In the genomic region with DNA sequence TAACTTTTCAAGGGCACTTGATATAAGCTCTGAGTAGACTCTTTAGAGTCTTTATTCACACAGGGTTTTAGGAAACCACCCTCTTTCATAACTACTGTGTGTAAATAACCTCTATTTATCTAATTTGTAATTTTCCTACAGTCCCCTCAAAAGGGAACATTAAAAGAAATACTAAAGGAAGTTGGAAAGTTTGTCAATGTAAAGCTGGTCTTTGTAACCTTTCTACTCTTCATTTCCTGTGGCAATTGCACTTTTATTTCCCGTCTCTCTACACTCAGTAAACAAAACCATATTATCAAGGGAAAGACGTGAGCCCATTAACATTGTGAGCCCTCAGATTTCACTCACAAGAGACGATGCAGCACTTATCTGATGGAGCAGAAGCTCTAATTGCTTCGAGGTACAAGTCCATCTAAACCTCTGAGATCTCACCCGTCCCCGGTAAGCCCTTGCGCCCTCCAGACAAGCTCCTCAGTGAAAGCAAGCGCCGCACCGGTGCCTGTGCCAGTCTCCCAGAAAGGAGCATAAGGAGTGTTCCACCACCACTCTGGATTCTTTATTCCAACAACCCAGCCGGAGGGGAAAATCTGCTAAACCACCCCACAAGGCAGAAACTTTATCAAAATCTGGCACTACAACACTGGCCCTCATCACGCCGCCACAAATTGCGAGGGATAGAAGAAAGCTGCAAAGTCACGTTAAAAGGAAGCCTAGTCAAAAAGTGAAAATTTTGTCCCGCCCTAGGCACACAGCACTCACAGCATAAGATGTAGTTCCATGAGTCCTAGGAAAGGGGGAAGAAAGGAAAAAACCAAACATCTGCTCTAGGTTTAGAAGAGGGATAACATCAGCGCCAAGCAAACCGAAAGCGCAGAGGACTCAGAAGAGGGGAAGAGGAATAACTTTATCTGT, we compare ENCODE assay signal across 8 cellular contexts. TPM values are rescaled to one million over a fixed set of nuclear protein-coding genes. Genes with fewer than 3 reads are reported as not detected.
A peak's percentile ranks its signal among the peaks of the same experiment; 100 is the strongest.
DNase-seq lines count a peak whose midpoint lies in the region; ATAC-seq, FAIRE-seq and TF ChIP-seq lines count a peak whose summit lies in the region.

No MANE protein-coding gene starts in this region.

- H3K36me3 Mint-ChIP-seq in H9 (ENCODE audit: insufficient read depth in 1 of 3, low read depth in 3 of 3), result no peaks in the 10 kb centered on the region
- H3K36me3 Mint-ChIP-seq in activated CD8-positive, alpha-beta T cell treated with anti-CD3 and anti-CD28 coated beads for 36 hours (ENCODE audit: low read depth), result peaks cover 1% of the 10 kb centered on the region
- H3K36me3 Mint-ChIP-seq in stimulated activated memory B cell treated with anti-CD40 and anti-IgM and Interleukin-4, amounts not matched to agents 10 μg/mL and 1 μg/mL and 100 μg/mL, for 72 hours, result no peaks in the 10 kb centered on the region

- no peak overlapping the region for H3T11ph ChIP-seq in H9 (ENCODE audit: low read length)

- H3K9me3 ChIP-seq in H9 (ENCODE audit: control insufficient read depth, low read depth, low read length) (no peaks in the 10 kb centered on the region), iPS-18c (ENCODE audit: control insufficient read depth, insufficient read depth, low read length) (peaks cover 4% of the 10 kb centered on the region)

- no peak overlapping the region for H4K8ac ChIP-seq in H9 (replicated peaks; ENCODE audit: insufficient read length, low read depth, low read length)

- H3K56ac ChIP-seq in H9 (ENCODE audit: insufficient read length, low read depth, low read length), result no peak overlapping the region

- peak overlapping the region; percentile 54 to 83 for H3K4me3 Mint-ChIP-seq in H9
- peak overlapping the region; percentile 73 for H3K4me3 Mint-ChIP-seq in activated CD8-positive, alpha-beta T cell treated with anti-CD3 and anti-CD28 coated beads for 36 hours
- H3K4me3 Mint-ChIP-seq in stimulated activated memory B cell treated with anti-CD40 and anti-IgM and Interleukin-4, amounts not matched to agents 10 μg/mL and 1 μg/mL and 100 μg/mL, for 72 hours, result peak overlapping the region; percentile 75

- POLR2A ChIA-PET in activated CD8-positive, alpha-beta T cell treated with anti-CD3 and anti-CD28 coated beads for 36 hours (lab: Charles Lee), result no interaction called here

- TF ChIP-seq CTCF in H9 (conservative IDR thresholded peaks at IDR 0.05) (no peak), D721Med (IDR thresholded peaks at IDR 0.05; ENCODE audit: insufficient read depth, missing control alignments) (no peak)
- no peak for TF ChIP-seq CTCF in activated CD8-positive, alpha-beta T cell treated with anti-CD3 and anti-CD28 coated beads for 36 hours (IDR thresholded peaks at IDR 0.05)

- no peaks in the 10 kb centered on the region for H3K79me2 ChIP-seq in H9 (ENCODE audit: insufficient read depth, low read length)

- no peak overlapping the region for H4K5ac ChIP-seq in H9 (ENCODE audit: insufficient read length, low read depth, low read length)

- H3K4ac ChIP-seq in H9 (ENCODE audit: low read depth, low read length), result no peak overlapping the region

- H3K79me1 ChIP-seq in H9 (ENCODE audit: insufficient read depth, low read depth, low read length, poor library complexity, severe bottlenecking), result no peaks in the 10 kb centered on the region

- peak; percentile 59 for DNase-seq in AG20443 (ENCODE audit: low spot score)
- peak; percentile 44 for DNase-seq in H9
- peak; percentile 6 for DNase-seq in activated CD8-positive, alpha-beta T cell treated with anti-CD3 and anti-CD28 coated beads for 36 hours
- DNase-seq in D721Med (ENCODE audit: insufficient read length, low spot score), result no peak
- DNase-seq in activated CD8-positive, alpha-beta memory T cell treated with anti-CD3 and anti-CD28 coated beads for 24 hours, result no peak
- no peak for DNase-seq in NCI-H2107 treated with DMSO at 0.1 percent for 48 hours (lab: John Stamatoyannopoulos, UW; ENCODE audit: unreplicated experiment)

- intact Hi-C loops in activated CD8-positive, alpha-beta T cell treated with anti-CD3 and anti-CD28 coated beads for 36 hours (cut with micrococcal nuclease), result no loop called here

- H3K4me1 Mint-ChIP-seq in H9, result peaks cover 19 to 31% of the 10 kb centered on the region in 2 experiments
- peaks cover 15% of the 10 kb centered on the region for H3K4me1 Mint-ChIP-seq in activated CD8-positive, alpha-beta T cell treated with anti-CD3 and anti-CD28 coated beads for 36 hours (ENCODE audit: low read depth)
- peaks cover 23% of the 10 kb centered on the region for H3K4me1 Mint-ChIP-seq in stimulated activated memory B cell treated with anti-CD40 and anti-IgM and Interleukin-4, amounts not matched to agents 10 μg/mL and 1 μg/mL and 100 μg/mL, for 72 hours

- H3K27ac Mint-ChIP-seq in H9, result no peak overlapping the region
- no peak overlapping the region for H3K27ac Mint-ChIP-seq in activated CD8-positive, alpha-beta T cell treated with anti-CD3 and anti-CD28 coated beads for 36 hours
- no peak overlapping the region for H3K27ac Mint-ChIP-seq in stimulated activated memory B cell treated with anti-CD40 and anti-IgM and Interleukin-4, amounts not matched to agents 10 μg/mL and 1 μg/mL and 100 μg/mL, for 72 hours

- H2BK12ac ChIP-seq in H9 (ENCODE audit: insufficient read length, low read depth, low read length), result no peak overlapping the region

- H3K27me3 Mint-ChIP-seq in H9 (ENCODE audit: low read depth), result peaks cover 98% of the 10 kb centered on the region
- peaks cover 67% of the 10 kb centered on the region for H3K27me3 Mint-ChIP-seq in activated CD8-positive, alpha-beta T cell treated with anti-CD3 and anti-CD28 coated beads for 36 hours
- H3K27me3 Mint-ChIP-seq in stimulated activated memory B cell treated with anti-CD40 and anti-IgM and Interleukin-4, amounts not matched to agents 10 μg/mL and 1 μg/mL and 100 μg/mL, for 72 hours, result peaks cover 59% of the 10 kb centered on the region

- no peak overlapping the region for H2BK120ac ChIP-seq in H9 (ENCODE audit: low read depth, low read length, poor library complexity, severe bottlenecking)

- H2BK15ac ChIP-seq in H9 (ENCODE audit: low read depth, low read length), result no peak overlapping the region

- H3K9me3 Mint-ChIP-seq in H9, result peaks cover 0 to 3% of the 10 kb centered on the region in 2 experiments; a peak in 1 of 5 replicates
- no peaks in the 10 kb centered on the region for H3K9me3 Mint-ChIP-seq in activated CD8-positive, alpha-beta T cell treated with anti-CD3 and anti-CD28 coated beads for 36 hours
- no peaks in the 10 kb centered on the region for H3K9me3 Mint-ChIP-seq in stimulated activated memory B cell treated with anti-CD40 and anti-IgM and Interleukin-4, amounts not matched to agents 10 μg/mL and 1 μg/mL and 100 μg/mL, for 72 hours

- no CpG with 5 or more reads among the region's 19 CpGs for WGBS in H9 (ENCODE audit: extremely low coverage, insufficient read length, low lambda C conversion rate)

- no peak overlapping the region for H3K9ac ChIP-seq in H9 (ENCODE audit: extremely low read depth, insufficient read length, low read length)

- H3K23ac ChIP-seq in H9 (ENCODE audit: insufficient read length, low read depth, low read length), result no peak overlapping the region

- no peak for FAIRE-seq in D721Med (lab: Jason Lieb, UNC)

- no peak overlapping the region for H2AK5ac ChIP-seq in H9 (ENCODE audit: insufficient read length, low read length)

- no peak overlapping the region for H3K14ac ChIP-seq in H9 (ENCODE audit: insufficient read depth, low read length)

- H3K18ac ChIP-seq in H9 (ENCODE audit: insufficient read length, low read depth, low read length), result no peak overlapping the region

- H4K91ac ChIP-seq in H9 (ENCODE audit: insufficient read length, low read depth, low read length), result no peak overlapping the region

- no peak overlapping the region for H3K27ac ChIP-seq in H9 (ENCODE audit: insufficient read length, low read depth, low read length)

- ATAC-seq in activated CD8-positive, alpha-beta T cell treated with anti-CD3 and anti-CD28 coated beads for 36 hours, result no peak
- ATAC-seq in stimulated activated memory B cell treated with anti-CD40 and anti-IgM and Interleukin-4, amounts not matched to agents 10 μg/mL and 1 μg/mL and 100 μg/mL, for 72 hours, result no peak

- H3K4me2 ChIP-seq in H9 (ENCODE audit: insufficient read depth, insufficient read length, low read length), result peak overlapping the region; percentile 59

- peaks cover 78% of the 10 kb centered on the region for H3K27me3 ChIP-seq in H9 (ENCODE audit: insufficient read depth, low read length)

- H3K4me3 ChIP-seq in iPS-18c (ENCODE audit: insufficient read depth, low read depth, low read length), result peak overlapping the region; percentile 43; the same call in 1 of the 2 replicates

- CTCF ChIA-PET in activated CD8-positive, alpha-beta T cell treated with anti-CD3 and anti-CD28 coated beads for 36 hours (lab: Charles Lee), result interaction anchor here (1.1 to 1.9 kb wide), 2 partner anchors 47 to 268 kb away, joined by 3 to 5 read pairs; no protein-coding TSS in a partner anchor

- H2AFZ ChIP-seq in H9 (ENCODE audit: low read length), result no peak overlapping the region

- H4K20me1 ChIP-seq in H9 (ENCODE audit: control insufficient read depth, insufficient read depth, insufficient read length), result no peaks in the 10 kb centered on the region

- peaks cover 3% of the 10 kb centered on the region for H3K4me1 ChIP-seq in H9 (ENCODE audit: insufficient read depth, low read length)

- H2BK5ac ChIP-seq in H9 (ENCODE audit: insufficient read length, low read length), result no peak overlapping the region

- H3K23me2 ChIP-seq in H9 (ENCODE audit: insufficient read length, low read depth, low read length, poor library complexity, severe bottlenecking), result peaks cover 2% of the 10 kb centered on the region

- H2BK20ac ChIP-seq in H9 (ENCODE audit: low read depth, low read length, poor library complexity, severe bottlenecking), result no peak overlapping the region

RNA-seq across cellular contexts. Expression of a gene that starts 0.9 kb away (rescaled TPM):
- not detected in 2 replicates for total RNA-seq in H9 (2021)
- total RNA-seq in activated CD8-positive, alpha-beta T cell treated with anti-CD3 and anti-CD28 coated beads for 36 hours, result not detected

RNA-seq across cellular contexts. Expression of a gene that starts 30.5 kb away (rescaled TPM):
- not detected in 2 replicates for total RNA-seq in H9 (2021)
- not detected for total RNA-seq in activated CD8-positive, alpha-beta T cell treated with anti-CD3 and anti-CD28 coated beads for 36 hours

RNA-seq across cellular contexts. Expression of a gene that starts 36.2 kb away (rescaled TPM):
- not detected in 2 replicates for total RNA-seq in H9 (2021)
- not detected for total RNA-seq in activated CD8-positive, alpha-beta T cell treated with anti-CD3 and anti-CD28 coated beads for 36 hours

RNA-seq across cellular contexts. Expression of a gene that starts 58.1 kb away (rescaled TPM):
- not detected in 2 replicates for total RNA-seq in H9 (2021)
- not detected for total RNA-seq in activated CD8-positive, alpha-beta T cell treated with anti-CD3 and anti-CD28 coated beads for 36 hours

Comparison
In these comparisons a context has a peak if more than half of its experiments do, and no peak if none do; other contexts are left out.
1. DNase-seq: peak in AG20443 (single experiment), H9 (single experiment) and activated CD8-positive, alpha-beta T cell treated with anti-CD3 and anti-CD28 coated beads for 36 hours (single experiment); none in D721Med (single experiment), activated CD8-positive, alpha-beta memory T cell treated with anti-CD3 and anti-CD28 coated beads for 24 hours (single experiment) and NCI-H2107 treated with DMSO at 0.1 percent for 48 hours (single experiment).
2. Peak in every context shown above with its lines, with median percentiles within 50 percentile points of each other: H3K4me3 Mint-ChIP-seq.